In genomic region chr14:96204151-96205058, GRCh38 we compare ENCODE assay signal across 8 cellular contexts. TPM values are rescaled to one million over a fixed set of nuclear protein-coding genes. Genes with fewer than 3 reads are reported as not detected.
DNase-seq lines count a peak whose midpoint lies in the region; ATAC-seq and TF ChIP-seq lines count a peak whose summit lies in the region.

TSS of gene BDKRB2 (plus strand) at chr14:96204839. CDS start at chr14:96237108, 32,269 bp downstream.

- 29 to 42% methylated on average over 12 to 41 of the region's 41 CpGs for WGBS in endodermal cell (ENCODE audit: insufficient coverage in 1 of 2, insufficient read length in 1 of 2), 2 experiments

- H3K36me3 ChIP-seq in RWPE2 (ENCODE audit: low read depth) = peaks cover 10% of the 10 kb centered on the region
- H3K36me3 ChIP-seq in endodermal cell (ENCODE audit: control insufficient read depth, insufficient read depth, low read length) = no peaks in the 10 kb centered on the region
- H3K36me3 ChIP-seq in subcutaneous abdominal adipose tissue (ENCODE audit: control insufficient read depth in 5 of 5, insufficient read depth in 5 of 5, low read length in 5 of 5) = no peaks in the 10 kb centered on the region

- H3K4me3 Mint-ChIP-seq in endodermal cell = peak within 1 kb of the TSS; percentile 56

- peak; percentile 87 for ATAC-seq in RWPE2 (ENCODE audit: low read depth)
- ATAC-seq in HG03469 (IDR thresholded peaks at IDR 0.05; ENCODE audit: unreplicated experiment) = no peak

- H3K27me3 ChIP-seq in RWPE2 (ENCODE audit: insufficient read depth, poor library complexity, severe bottlenecking) (no peaks in the 10 kb centered on the region), endodermal cell (ENCODE audit: control insufficient read depth, insufficient read depth, low read length, poor library complexity, severe bottlenecking) (no peaks in the 10 kb centered on the region), subcutaneous abdominal adipose tissue (ENCODE audit: control insufficient read depth in 5 of 5, insufficient read depth in 4 of 5, low read length in 5 of 5) (peaks cover 7 to 34% (median 24%) of the 10 kb centered on the region in 5 donors)

- no peaks in the 10 kb centered on the region for H3K36me3 Mint-ChIP-seq in endodermal cell (ENCODE audit: low read depth)

- no peaks in the 10 kb centered on the region for H3K9me3 ChIP-seq in RWPE2 (ENCODE audit: severe bottlenecking)
- no peaks in the 10 kb centered on the region for H3K9me3 ChIP-seq in endodermal cell (ENCODE audit: control insufficient read depth, low read length)
- no peaks in the 10 kb centered on the region for H3K9me3 ChIP-seq in subcutaneous abdominal adipose tissue (ENCODE audit: control insufficient read depth in 5 of 5, low read length in 5 of 5)

- H3K9me3 Mint-ChIP-seq in endodermal cell = no peaks in the 10 kb centered on the region

- peaks cover 19% of the 10 kb centered on the region for H3K4me1 Mint-ChIP-seq in endodermal cell

- peak within 1 kb of the TSS; percentile 69 for H3K27ac Mint-ChIP-seq in endodermal cell

- peak within 1 kb of the TSS; percentile 63 for H3K4me3 ChIP-seq in RWPE2 (ENCODE audit: severe bottlenecking)
- peak within 1 kb of the TSS; percentile 82 for H3K4me3 ChIP-seq in endodermal cell (ENCODE audit: low read length)
- H3K4me3 ChIP-seq in subcutaneous abdominal adipose tissue (ENCODE audit: low read depth in 1 of 5, low read length in 5 of 5) = peak within 1 kb of the TSS; percentile 55 to 84 (median 70)

- H3K27ac ChIP-seq in RWPE2 (ENCODE audit: poor library complexity, severe bottlenecking) (peak within 1 kb of the TSS; percentile 65), endodermal cell (ENCODE audit: low read depth, low read length) (no peak within 1 kb of the TSS), subcutaneous abdominal adipose tissue (ENCODE audit: low read depth, low read length) (peak within 1 kb of the TSS; percentile 60)

- H3K9ac ChIP-seq in endodermal cell (ENCODE audit: extremely low read depth, low read length, poor library complexity, severe bottlenecking) (peak within 1 kb of the TSS; percentile 54), subcutaneous abdominal adipose tissue (ENCODE audit: low read length in 5 of 5) (peak within 1 kb of the TSS in 4 of 5 donors; percentile 51 to 78 (median 74))

- peak; percentile 71 for DNase-seq in DMS 273 treated with DMSO at 0.1 percent for 48 hours (lab: John Stamatoyannopoulos, UW)
- DNase-seq in LHCN-M2 (ENCODE audit: low read depth) = peak; percentile 48
- peak; percentile 87 for DNase-seq in RWPE2 (ENCODE audit: low spot score)
- peak; percentile 93 for DNase-seq in endodermal cell
- peak; percentile 7 to 45 for DNase-seq in lung microvascular endothelial cell (ENCODE audit: low read depth in 2 of 2)
- DNase-seq in OCI-M2 (lab: John Stamatoyannopoulos, UW; ENCODE audit: unreplicated experiment) = no peak

- no peak for TF ChIP-seq CTCF in RWPE2 (IDR thresholded peaks at IDR 0.05; ENCODE audit: poor library complexity, severe bottlenecking)
- no peak for TF ChIP-seq CTCF in endodermal cell (conservative IDR thresholded peaks at IDR 0.05)

- H3K27me3 Mint-ChIP-seq in endodermal cell (ENCODE audit: insufficient read depth) = no peaks in the 10 kb centered on the region

- H3K4me1 ChIP-seq in RWPE2 (ENCODE audit: insufficient read depth, poor library complexity, severe bottlenecking) (peaks cover 34% of the 10 kb centered on the region), endodermal cell (ENCODE audit: control insufficient read depth, insufficient read depth, low read length) (peaks cover 16% of the 10 kb centered on the region), subcutaneous abdominal adipose tissue (ENCODE audit: control insufficient read depth in 5 of 5, insufficient read depth in 5 of 5, low read length in 5 of 5) (peaks cover 2 to 36% (median 25%) of the 10 kb centered on the region in 5 donors)

RNA-seq across cellular contexts. Expression of gene BDKRB2, which starts in this region (rescaled TPM):
- total RNA-seq in LHCN-M2 (2014; rRNA removed) (0.06 TPM in 1 of 2 replicates, not detected in the other), endodermal cell (1 to 10 TPM; 1.1 to 3.8 TPM), lung microvascular endothelial cell (under 0.01 TPM in 2 replicates)
- 0.16 TPM for polyA plus RNA-seq in LHCN-M2 (2012)
- 0.57 TPM for polyA plus RNA-seq in endodermal cell (2013, experiment 1 of 2)
- polyA plus RNA-seq in endodermal cell (2013, experiment 2 of 2) = 0.87 TPM

Comparison
In these comparisons a context has a peak if more than half of its experiments do, and no peak if none do; other contexts are left out.
1. Peak in DNase-seq in LHCN-M2; RNA of the gene not detected or under 1 TPM.
2. Peak in DNase-seq in lung microvascular endothelial cell; RNA of the gene not detected or under 1 TPM.